ENCODE assay signal across 3 cellular contexts in genomic region chr19:6721113-6721474, GRCh38.
TF ChIP-seq lines count a peak whose summit lies in the region.

No MANE protein-coding gene starts in this region.

TF ChIP-seq in SK-N-SH treated with all-trans-retinoic acid at 6 μM for 48 hours, 23 proteins besides CTCF, POLR2A, EP300 and RAD21:
- no peak for TF ChIP-seq ZC3H10 (CRISPR knock-in tag; IDR thresholded peaks at IDR 0.05)
- peak; percentile 98 for TF ChIP-seq ZFP3 (CRISPR knock-in tag; IDR thresholded peaks at IDR 0.05)

TF ChIP-seq in SK-N-SH, 30 proteins besides CTCF, POLR2A, EP300 and RAD21:
- no peak for TF ChIP-seq FOXJ3 (CRISPR knock-in tag; IDR thresholded peaks at IDR 0.05)

TF ChIP-seq in GM12878, 131 proteins besides CTCF, POLR2A, EP300 and RAD21:
- TF ChIP-seq CBX3 (IDR thresholded peaks at IDR 0.05; ENCODE audit: borderline replicate concordance, low read depth), result no peak
- no peak for TF ChIP-seq MYB (IDR thresholded peaks at IDR 0.05; ENCODE audit: borderline replicate concordance, low read depth, low read length)
- no peak for TF ChIP-seq TAF1 (IDR thresholded peaks at IDR 0.05; ENCODE audit: borderline replicate concordance, low read depth, low read length)
- TF ChIP-seq NKRF (conservative IDR thresholded peaks at IDR 0.05), result no peak
- no peak for TF ChIP-seq PKNOX1 (IDR thresholded peaks at IDR 0.05)
- TF ChIP-seq FOS (IDR thresholded peaks at IDR 0.05; ENCODE audit: borderline replicate concordance, extremely low read depth, insufficient read length), result no peak
- TF ChIP-seq RUNX3 (IDR thresholded peaks at IDR 0.05; ENCODE audit: low read length), result no peak
- TF ChIP-seq YBX1 (IDR thresholded peaks at IDR 0.05), result no peak
- TF ChIP-seq HCFC1 (IDR thresholded peaks at IDR 0.05; ENCODE audit: low read length), result no peak
- TF ChIP-seq TCF7 (IDR thresholded peaks at IDR 0.05; ENCODE audit: borderline replicate concordance), result no peak
- TF ChIP-seq ESRRA (IDR thresholded peaks at IDR 0.05; ENCODE audit: low read length), result no peak
- TF ChIP-seq ASH2L (IDR thresholded peaks at IDR 0.05; ENCODE audit: borderline replicate concordance, low read depth), result no peak
- TF ChIP-seq ZBTB40 (IDR thresholded peaks at IDR 0.05; ENCODE audit: borderline replicate concordance), result no peak
- TF ChIP-seq POLR2AphosphoS2 (IDR thresholded peaks at IDR 0.05; ENCODE audit: low read depth, low read length), result no peak
- TF ChIP-seq ZNF274 (IDR thresholded peaks at IDR 0.05; ENCODE audit: insufficient read depth, insufficient read length), result no peak
- TF ChIP-seq CBFB (IDR thresholded peaks at IDR 0.05; ENCODE audit: low read depth), result no peak
- TF ChIP-seq HDAC2 (IDR thresholded peaks at IDR 0.05), result no peak
- no peak for TF ChIP-seq SKIL (IDR thresholded peaks at IDR 0.05; ENCODE audit: low read depth, poor library complexity, severe bottlenecking)
- TF ChIP-seq KLF5 (IDR thresholded peaks at IDR 0.05; ENCODE audit: partially characterized antibody), result no peak
- no peak for TF ChIP-seq RFX5 (IDR thresholded peaks at IDR 0.05; ENCODE audit: low read depth, low read length)
